20 cellular contexts compared by ENCODE assay signal in genomic region chr4:189597341-189597740, GRCh38.
DNase-seq lines count a peak whose midpoint lies in the region; ATAC-seq and TF ChIP-seq lines count a peak whose summit lies in the region.
"Had no signal": no experiment of that assay in that cellular context is flagged by ENCODE, and none has a peak within 500 bp of the region (broad histone marks: within the 10 kb centered on the region; RNA-seq: fewer than 3 reads in every experiment).

No MANE protein-coding gene starts in this region.

- H3F3A ChIP-seq in GM23248 (ENCODE audit: insufficient read depth) (no peaks in the 10 kb centered on the region), smooth muscle cell (ENCODE audit: low read depth) (peaks cover 13% of the 10 kb centered on the region)

- TF ChIP-seq EP300 in esophagus muscularis mucosa (IDR thresholded peaks at IDR 0.05) = no peak

- H3K4me3 ChIP-seq in DND-41 (ENCODE audit: low read depth in 1 of 2, low read length in 2 of 2) = no peak overlapping the region
- H3K4me3 ChIP-seq in SJCRH30 = no peak overlapping the region
- no peak overlapping the region for H3K4me3 ChIP-seq in esophagus muscularis mucosa
- no peak overlapping the region for H3K4me3 ChIP-seq in psoas muscle
- no peak overlapping the region for H3K4me3 ChIP-seq in GM23248
- H3K4me3 ChIP-seq in smooth muscle cell = no peak overlapping the region
- H3K4me3 ChIP-seq: A549; BLaER1 treated with 17β-estradiol and CSF1 and Interleukin-3, amounts not matched to agents 10 nM and 100 nM had no signal

- no peak overlapping the region for H3K9ac ChIP-seq in DND-41 (ENCODE audit: low read depth, low read length)
- no peak overlapping the region for H3K9ac ChIP-seq in GM23248
- H3K9ac ChIP-seq in smooth muscle cell (ENCODE audit: low read depth) = no peak overlapping the region
- H3K9ac ChIP-seq: BLaER1 treated with 17β-estradiol and CSF1 and Interleukin-3, amounts not matched to agents 10 nM and 100 nM had no signal

- H3K4me1 ChIP-seq in DND-41 (ENCODE audit: insufficient read depth, low read length) (no peaks in the 10 kb centered on the region), SJCRH30 (no peaks in the 10 kb centered on the region), esophagus muscularis mucosa (no peaks in the 10 kb centered on the region), psoas muscle (no peaks in the 10 kb centered on the region), GM23248 (ENCODE audit: insufficient read depth) (no peaks in the 10 kb centered on the region), smooth muscle cell (ENCODE audit: low read depth) (no peaks in the 10 kb centered on the region)
- H3K4me1 ChIP-seq: A549 had no signal

- no peaks in the 10 kb centered on the region for H3K9me3 ChIP-seq in DND-41 (ENCODE audit: insufficient read depth, low read length, severe bottlenecking)
- H3K9me3 ChIP-seq in SJCRH30 (replicated peaks) = no peaks in the 10 kb centered on the region
- no peaks in the 10 kb centered on the region for H3K9me3 ChIP-seq in esophagus muscularis mucosa
- H3K9me3 ChIP-seq in psoas muscle = no peaks in the 10 kb centered on the region
- no peaks in the 10 kb centered on the region for H3K9me3 ChIP-seq in GM23248 (ENCODE audit: low read depth)
- no peaks in the 10 kb centered on the region for H3K9me3 ChIP-seq in smooth muscle cell (replicated peaks; ENCODE audit: low read depth)
- H3K9me3 ChIP-seq: A549 had no signal

- DNase-seq in DND-41 (peak; percentile 11), SJCRH30 (peak; percentile 41 to 60), esophagus muscularis mucosa (ENCODE audit: extremely low spot score) (peak; percentile 79), psoas muscle (no peak), GM23248 (no peak), Kasumi-1 (lab: John Stamatoyannopoulos, UW) (no peak), smooth muscle cell (lab: John Stamatoyannopoulos, UW; ENCODE audit: unreplicated experiment) (no peak)
- DNase-seq: AML-193; CD4-positive, alpha-beta T cell; CD8-positive, alpha-beta T cell; COR-L47; DMS 273 treated with DMSO at 0.1 percent for 48 hours; DMS153; DMS53; DMS79; GF-D8 had no signal

- no peak overlapping the region for H2AFZ ChIP-seq in DND-41 (ENCODE audit: low read depth, low read length)
- no peak overlapping the region for H2AFZ ChIP-seq in GM23248
- H2AFZ ChIP-seq in smooth muscle cell (ENCODE audit: low read depth) = no peak overlapping the region

- H3K79me2 ChIP-seq in DND-41 (ENCODE audit: insufficient read depth, low read length) (no peaks in the 10 kb centered on the region), GM23248 (ENCODE audit: insufficient read depth) (no peaks in the 10 kb centered on the region), smooth muscle cell (ENCODE audit: low read depth) (peaks cover 1% of the 10 kb centered on the region)

- TF ChIP-seq POLR2A in esophagus muscularis mucosa (IDR thresholded peaks at IDR 0.05; ENCODE audit: low read depth) = no peak

- no peaks in the 10 kb centered on the region for H3K9me2 ChIP-seq in GM23248 (ENCODE audit: insufficient read depth)

- 64% methylated on average over 8 of the region's 8 CpGs for WGBS in esophagus muscularis mucosa
- 36 to 46% (median 42%) methylated on average over 8 of the region's 8 CpGs for WGBS in psoas muscle, 3 donors
- WGBS in GM23248 (ENCODE audit: low coverage in 1 of 2, low lambda C conversion rate in 2 of 2, missing lambda C conversion rate in 2 of 2), 2 experiments = 12 to 16% methylated on average over 8 of the region's 8 CpGs
- 83% methylated on average over 8 of the region's 8 CpGs for WGBS in smooth muscle cell (ENCODE audit: low lambda C conversion rate)

- intact Hi-C loops in esophagus muscularis mucosa (cut with DNase I) (no loop called here), psoas muscle (cut with DNase I) (no loop called here)

- TF ChIP-seq CTCF in DND-41 (IDR thresholded peaks at IDR 0.05; ENCODE audit: borderline replicate concordance, extremely low read depth, low read length, poor library complexity, severe bottlenecking) = no peak
- no peak for TF ChIP-seq CTCF in esophagus muscularis mucosa (IDR thresholded peaks at IDR 0.05)
- no peak for TF ChIP-seq CTCF in psoas muscle (IDR thresholded peaks at IDR 0.05)
- TF ChIP-seq CTCF in smooth muscle cell (IDR thresholded peaks at IDR 0.05; ENCODE audit: borderline replicate concordance, insufficient read depth, poor library complexity, severe bottlenecking) = no peak

- in situ Hi-C loops in GM23248 (cut with MboI) = no loop called here

- H3K36me3 ChIP-seq in DND-41 (ENCODE audit: insufficient read depth, low read length) (no peaks in the 10 kb centered on the region), SJCRH30 (no peaks in the 10 kb centered on the region), esophagus muscularis mucosa (no peaks in the 10 kb centered on the region), psoas muscle (ENCODE audit: insufficient read depth in 1 of 2, low read depth in 1 of 2) (no peaks in the 10 kb centered on the region), GM23248 (ENCODE audit: low read depth) (no peaks in the 10 kb centered on the region), smooth muscle cell (ENCODE audit: low read depth) (no peaks in the 10 kb centered on the region)
- H3K36me3 ChIP-seq: BLaER1 treated with 17β-estradiol and CSF1 and Interleukin-3, amounts not matched to agents 10 nM and 100 nM had no signal

- no peaks in the 10 kb centered on the region for H3K27me3 ChIP-seq in DND-41 (ENCODE audit: insufficient read depth, low read length, poor library complexity)
- H3K27me3 ChIP-seq in SJCRH30 = no peaks in the 10 kb centered on the region
- no peaks in the 10 kb centered on the region for H3K27me3 ChIP-seq in esophagus muscularis mucosa
- no peaks in the 10 kb centered on the region for H3K27me3 ChIP-seq in psoas muscle (ENCODE audit: insufficient read depth in 3 of 3, low read length in 2 of 3)
- no peaks in the 10 kb centered on the region for H3K27me3 ChIP-seq in GM23248 (replicated peaks; ENCODE audit: insufficient read depth)
- no peaks in the 10 kb centered on the region for H3K27me3 ChIP-seq in smooth muscle cell (ENCODE audit: low read depth)
- H3K27me3 ChIP-seq: BLaER1 treated with 17β-estradiol and CSF1 and Interleukin-3, amounts not matched to agents 10 nM and 100 nM had no signal

- H3K4me2 ChIP-seq in DND-41 (ENCODE audit: insufficient read depth, low read length) (no peak overlapping the region), GM23248 (ENCODE audit: unreplicated experiment) (no peak overlapping the region), smooth muscle cell (no peak overlapping the region)
- H3K4me2 ChIP-seq: A549; BLaER1 treated with 17β-estradiol and CSF1 and Interleukin-3, amounts not matched to agents 10 nM and 100 nM had no signal

- ATAC-seq in DND-41 (ENCODE audit: insufficient read depth, low read depth) = peak; percentile 40; the same call in 2 of the 3 replicates
- peak in 3 of 4 donors; percentile 24 to 58 (median 46) for ATAC-seq in psoas muscle
- ATAC-seq: A549; CD8-positive, alpha-beta T cell had no signal

- H4K20me1 ChIP-seq in DND-41 (ENCODE audit: insufficient read depth, low read length) (no peaks in the 10 kb centered on the region), GM23248 (ENCODE audit: insufficient read depth) (no peaks in the 10 kb centered on the region), smooth muscle cell (ENCODE audit: low read depth) (no peaks in the 10 kb centered on the region)
- H4K20me1 ChIP-seq: BLaER1 treated with 17β-estradiol and CSF1 and Interleukin-3, amounts not matched to agents 10 nM and 100 nM had no signal

- H3K27ac ChIP-seq in DND-41 (ENCODE audit: low read length) = no peak overlapping the region
- H3K27ac ChIP-seq in SJCRH30 = no peak overlapping the region
- H3K27ac ChIP-seq in esophagus muscularis mucosa (replicated peaks in 1 of 4) = no peak overlapping the region
- H3K27ac ChIP-seq in psoas muscle = no peak overlapping the region
- no peak overlapping the region for H3K27ac ChIP-seq in GM23248
- H3K27ac ChIP-seq in smooth muscle cell (ENCODE audit: low read depth) = no peak overlapping the region
- H3K27ac ChIP-seq: 22Rv1; A549; BLaER1 treated with 17β-estradiol and CSF1 and Interleukin-3, amounts not matched to agents 10 nM and 100 nM; C4-2B had no signal

Comparison
In these comparisons a context has a peak if more than half of its experiments do, and no peak if none do; other contexts are left out.
1. DNase-seq: peak in DND-41 (single experiment), SJCRH30 (2 of 2) and esophagus muscularis mucosa (single experiment); none in psoas muscle (0 of 2), GM23248 (single experiment), Kasumi-1 (0 of 2) and smooth muscle cell (single experiment).